In the genomic region with DNA sequence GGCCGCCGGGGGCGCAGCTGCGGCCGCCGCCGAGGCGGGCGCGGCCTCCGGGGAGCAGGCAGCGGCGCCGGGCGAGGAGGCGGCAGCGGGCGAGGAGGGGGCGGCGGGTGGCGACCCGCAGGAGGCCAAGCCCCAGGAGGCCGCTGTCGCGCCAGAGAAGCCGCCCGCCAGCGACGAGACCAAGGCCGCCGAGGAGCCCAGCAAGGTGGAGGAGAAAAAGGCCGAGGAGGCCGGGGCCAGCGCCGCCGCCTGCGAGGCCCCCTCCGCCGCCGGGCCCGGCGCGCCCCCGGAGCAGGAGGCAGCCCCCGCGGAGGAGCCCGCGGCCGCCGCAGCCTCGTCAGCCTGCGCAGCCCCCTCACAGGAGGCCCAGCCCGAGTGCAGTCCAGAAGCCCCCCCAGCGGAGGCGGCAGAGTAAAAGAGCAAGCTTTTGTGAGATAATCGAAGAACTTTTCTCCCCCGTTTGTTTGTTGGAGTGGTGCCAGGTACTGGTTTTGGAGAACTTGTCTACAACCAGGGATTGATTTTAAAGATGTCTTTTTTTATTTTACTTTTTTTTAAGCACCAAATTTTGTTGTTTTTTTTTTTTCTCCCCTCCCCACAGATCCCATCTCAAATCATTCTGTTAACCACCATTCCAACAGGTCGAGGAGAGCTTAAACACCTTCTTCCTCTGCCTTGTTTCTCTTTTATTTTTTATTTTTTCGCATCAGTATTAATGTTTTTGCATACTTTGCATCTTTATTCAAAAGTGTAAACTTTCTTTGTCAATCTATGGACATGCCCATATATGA, we compare ENCODE assay signal across 9 cellular contexts. TPM values are rescaled to one million over a fixed set of nuclear protein-coding genes. Genes with fewer than 3 reads are reported as not detected.
A peak's percentile ranks its signal among the peaks of the same experiment; 100 is the strongest.
DNase-seq lines count a peak whose midpoint lies in the region; ATAC-seq and TF ChIP-seq lines count a peak whose summit lies in the region.
"Had no signal": no experiment of that assay in that cellular context is flagged by ENCODE, and none has a peak within 500 bp of the region (broad histone marks: within the 10 kb centered on the region; RNA-seq: fewer than 3 reads in every experiment).

No MANE protein-coding gene starts in this region.

- H3K9me3 Mint-ChIP-seq in mesothelial cell of epicardium = no peaks in the 10 kb centered on the region

- H3K4me1 Mint-ChIP-seq in mesothelial cell of epicardium = peaks cover 21% of the 10 kb centered on the region

- peak overlapping the region; percentile 93 for H2AK9ac ChIP-seq in IMR-90 (replicated peaks; ENCODE audit: low read depth, low read length, poor library complexity)

- H3K4me3 ChIP-seq in BLaER1 treated with 17β-estradiol and CSF1 and Interleukin-3, amounts not matched to agents 10 nM and 100 nM = peak overlapping the region; percentile 66 to 87 (median 78)
- peak overlapping the region; percentile 95 for H3K4me3 ChIP-seq in IMR-90 (ENCODE audit: insufficient read depth, low read depth, low read length)
- H3K4me3 ChIP-seq in aorta (ENCODE audit: low read length in 2 of 2) = peak overlapping the region; percentile 62 to 75

- peak overlapping the region; percentile 79 for H3K4ac ChIP-seq in IMR-90 (ENCODE audit: low read depth, low read length)

- DNase-seq in IMR-90 (peak; percentile 45), dermis blood vessel endothelial cell (peak; percentile 52), mesothelial cell of epicardium (ENCODE audit: low spot score in 2 of 2, unreplicated experiment in 2 of 2) (peak in 1 of 2 experiments; percentile 39), aorta (peak; percentile 54 to 76), H4 (ENCODE audit: low spot score) (no peak), NCI-H1092 treated with DMSO at 0.1 percent for 48 hours (lab: John Stamatoyannopoulos, UW) (no peak)

- no peak overlapping the region for H4K5ac ChIP-seq in IMR-90 (ENCODE audit: low read depth, low read length)

- dilution Hi-C loops in IMR-90 (cut with HindIII; ENCODE audit: low sequenced_read_pairs, unreplicated experiment) = no loop called here

- WGBS in IMR-90 (ENCODE audit: extremely low coverage in 2 of 2, insufficient read length in 1 of 2), 2 experiments = 1% methylated on average over 14 of the region's 59 CpGs; no CpG with 5 or more reads in 1 of the 2 experiments
- WGBS in aorta, 2 donors = 5 to 26% methylated on average over 40 to 59 of the region's 59 CpGs

- H3K56ac ChIP-seq in IMR-90 (ENCODE audit: extremely low read depth, insufficient read depth, low read length) = peak overlapping the region; percentile 67

- H2BK120ac ChIP-seq in IMR-90 (ENCODE audit: low read depth, low read length) = no peak overlapping the region

- ATAC-seq in IMR-90 (ENCODE audit: low read depth) (no peak), aorta (ENCODE audit: low FRiP score) (no peak), GM18517 (IDR thresholded peaks at IDR 0.05; ENCODE audit: unreplicated experiment) (no peak)

- H2BK15ac ChIP-seq in IMR-90 (ENCODE audit: low read depth, low read length) = no peak overlapping the region

- in situ Hi-C loops in IMR-90 (cut with MboI; ENCODE audit: low sequenced_read_pairs) = no loop called here

- peaks cover 5 to 34% (median 20%) of the 10 kb centered on the region in 10 experiments; a peak in 16 of 20 replicates for H3K4me1 ChIP-seq in BLaER1 treated with 17β-estradiol and CSF1 and Interleukin-3, amounts not matched to agents 10 nM and 100 nM
- no peaks in the 10 kb centered on the region for H3K4me1 ChIP-seq in IMR-90 (ENCODE audit: control insufficient read depth, insufficient read depth, low read length)
- H3K4me1 ChIP-seq in aorta (ENCODE audit: control insufficient read depth in 1 of 2, insufficient read depth in 2 of 2, low read length in 2 of 2) = no peaks in the 10 kb centered on the region

- TF ChIP-seq CTCF in IMR-90 (conservative IDR thresholded peaks at IDR 0.05; ENCODE audit: low read depth, low read length) = no peak
- no peak for TF ChIP-seq CTCF in mesothelial cell of epicardium (IDR thresholded peaks at IDR 0.05; ENCODE audit: unreplicated experiment)

- peak overlapping the region; percentile 51; the same call in 1 of the 2 replicates for H4K91ac ChIP-seq in IMR-90 (ENCODE audit: insufficient read depth, low read depth, low read length)

- no peak overlapping the region for H2AK5ac ChIP-seq in IMR-90 (ENCODE audit: low read depth, low read length)

- CTCF ChIA-PET in IMR-90 (lab: Yijun Ruan, JAX) = interaction anchor here (1.2 kb wide), 1 partner anchor 411 kb away, joined by 3 read pairs; no protein-coding TSS in a partner anchor

- peak overlapping the region; percentile 29; the same call in 1 of the 2 replicates for H3K23ac ChIP-seq in IMR-90 (ENCODE audit: low read depth, low read length)

- peaks cover 6 to 72% (median 62%) of the 10 kb centered on the region in 11 experiments; a peak in 21 of 22 replicates for H3K27me3 ChIP-seq in BLaER1 treated with 17β-estradiol and CSF1 and Interleukin-3, amounts not matched to agents 10 nM and 100 nM
- H3K27me3 ChIP-seq in IMR-90 (ENCODE audit: control insufficient read depth, insufficient read depth, low read length) = no peaks in the 10 kb centered on the region
- H3K27me3 ChIP-seq in aorta (ENCODE audit: control insufficient read depth in 1 of 2, insufficient read depth in 2 of 2, low read length in 1 of 2) = no peaks in the 10 kb centered on the region

- peak overlapping the region; percentile 81 for H3K4me3 Mint-ChIP-seq in mesothelial cell of epicardium

- BruUV-seq in IMR-90 (replicated peaks; lab: Mats Ljungman, UMichigan) = no TSS peak

- no peaks in the 10 kb centered on the region for H3K9me1 ChIP-seq in IMR-90 (ENCODE audit: insufficient read depth, low read length)

- peaks cover 0 to 29% (median 10%) of the 10 kb centered on the region in 11 experiments; a peak in 15 of 22 replicates for H3K9me3 ChIP-seq in BLaER1 treated with 17β-estradiol and CSF1 and Interleukin-3, amounts not matched to agents 10 nM and 100 nM (replicated peaks in 1 of 11)
- no peaks in the 10 kb centered on the region for H3K9me3 ChIP-seq in IMR-90 (ENCODE audit: control insufficient read depth, insufficient read depth, low read length)
- no peaks in the 10 kb centered on the region for H3K9me3 ChIP-seq in aorta (ENCODE audit: control insufficient read depth, low read length)

- H3K36me3 Mint-ChIP-seq in mesothelial cell of epicardium = peaks cover 15% of the 10 kb centered on the region

- peak overlapping the region; percentile 97 for H3K27ac Mint-ChIP-seq in mesothelial cell of epicardium

- H2BK20ac ChIP-seq in IMR-90 (ENCODE audit: low read depth, low read length) = no peak overlapping the region

- H3K79me1 ChIP-seq in IMR-90 (ENCODE audit: low read depth in 1 of 2, low read length in 2 of 2) = peaks cover 0 to 25% of the 10 kb centered on the region in 2 experiments; a peak in 2 of 4 replicates

- H4K20me1 ChIP-seq in BLaER1 treated with 17β-estradiol and CSF1 and Interleukin-3, amounts not matched to agents 10 nM and 100 nM = peaks cover 15 to 63% (median 28%) of the 10 kb centered on the region in 11 experiments; a peak in 19 of 22 replicates
- peaks cover 22% of the 10 kb centered on the region for H4K20me1 ChIP-seq in IMR-90 (ENCODE audit: insufficient read depth, low read length)

- peak overlapping the region; percentile 89 to 97 (median 94) for H3K27ac ChIP-seq in BLaER1 treated with 17β-estradiol and CSF1 and Interleukin-3, amounts not matched to agents 10 nM and 100 nM
- H3K27ac ChIP-seq in IMR-90 (ENCODE audit: insufficient read depth, low read length) (peak overlapping the region; percentile 94), aorta (ENCODE audit: low read depth in 1 of 2, low read length in 2 of 2) (peak overlapping the region in 1 of 2 donors; percentile 12)
- H3K27ac ChIP-seq: HL-60 had no signal

- H4K8ac ChIP-seq in IMR-90 (ENCODE audit: low read depth in 2 of 2, low read length in 2 of 2) = no peak overlapping the region

- peak overlapping the region; percentile 46; the same call in 1 of the 2 replicates for H3K18ac ChIP-seq in IMR-90 (ENCODE audit: low read depth, low read length)

- peak overlapping the region; percentile 90 to 98 (median 93) for H3K9ac ChIP-seq in BLaER1 treated with 17β-estradiol and CSF1 and Interleukin-3, amounts not matched to agents 10 nM and 100 nM
- H3K9ac ChIP-seq in IMR-90 (ENCODE audit: low read depth, low read length) = peak overlapping the region; percentile 86

- H3K14ac ChIP-seq in IMR-90 (replicated peaks; ENCODE audit: low read depth, low read length) = 0 out of 2 replicates have a peak overlapping the region, but pooled peaks have one; percentile 45

- no peaks in the 10 kb centered on the region for H3K27me3 Mint-ChIP-seq in mesothelial cell of epicardium (ENCODE audit: low read depth)

- H3K4me2 ChIP-seq in BLaER1 treated with 17β-estradiol and CSF1 and Interleukin-3, amounts not matched to agents 10 nM and 100 nM = peak overlapping the region; percentile 82 to 98 (median 93)
- H3K4me2 ChIP-seq in IMR-90 (ENCODE audit: low read depth, low read length) = peak overlapping the region; percentile 68

- H2BK5ac ChIP-seq in IMR-90 (ENCODE audit: low read depth, low read length, poor library complexity, severe bottlenecking) = peak overlapping the region; percentile 87

- H2AFZ ChIP-seq in IMR-90 (replicated peaks; ENCODE audit: low read length, poor library complexity) = peak overlapping the region; percentile 75

- intact Hi-C loops in IMR-90 (cut with micrococcal nuclease) (no loop called here), aorta (cut with DNase I) (no loop called here)

- POLR2A ChIA-PET in IMR-90 (lab: Charles Lee; ENCODE audit: unreplicated experiment) = interaction anchor here (0.9 kb wide), 1 partner anchor 1518 kb away, joined by 3 read pairs; no protein-coding TSS in a partner anchor

- no peak for TF ChIP-seq POLR2A in IMR-90 (IDR thresholded peaks at IDR 0.05; ENCODE audit: low read depth, low read length)

- TF ChIP-seq RAD21 in IMR-90 (IDR thresholded peaks at IDR 0.05; ENCODE audit: low read length) = no peak

- peaks cover 0 to 35% (median 0%) of the 10 kb centered on the region in 11 experiments; a peak in 6 of 22 replicates for H3K36me3 ChIP-seq in BLaER1 treated with 17β-estradiol and CSF1 and Interleukin-3, amounts not matched to agents 10 nM and 100 nM
- H3K36me3 ChIP-seq in IMR-90 (ENCODE audit: control insufficient read depth, insufficient read depth, low read length) = peaks cover 8% of the 10 kb centered on the region; the same call in 1 of the 2 replicates
- H3K36me3 ChIP-seq in aorta (ENCODE audit: control insufficient read depth in 1 of 2, insufficient read depth in 2 of 2, low read length in 1 of 2) = no peaks in the 10 kb centered on the region

TF ChIP-seq in IMR-90, 13 proteins besides CTCF, POLR2A, EP300 and RAD21 (continues in another document):
- TF ChIP-seq FOS (IDR thresholded peaks at IDR 0.05; ENCODE audit: low read depth, low read length) = no peak
- no peak for TF ChIP-seq RFX5 (IDR thresholded peaks at IDR 0.05; ENCODE audit: low read depth, low read length)

RNA-seq across cellular contexts. Expression of gene MARCKS, which starts 3.2 kb away (rescaled TPM):
- total RNA-seq in IMR-90 (2012; rRNA removed) (40.7 and 111 TPM in 2 replicates), dermis blood vessel endothelial cell (311 and 333 TPM in 2 replicates), mesothelial cell of epicardium (174 to 179 TPM (median 174 TPM) in 3 replicates), aorta (10 to 100 TPM; 45.6 to 75.6 TPM)
- polyA plus RNA-seq in IMR-90 (2012; rRNA removed) (34.5 and 46.8 TPM in 2 replicates), aorta (10 to 100 TPM in 1 of 2 donors, 1 to 10 TPM in 1; 7.7 to 11.5 TPM)
- polyA plus RNA-seq in IMR-90 (2012; cell fraction: cytosol; rRNA removed) = 10.9 and 24.0 TPM in 2 replicates
- 18.4 and 20.0 TPM in 2 replicates for polyA plus RNA-seq in IMR-90 (2012; cell fraction: nucleus; rRNA removed; ENCODE audit: low replicate concordance)
- 46.5 and 52.2 TPM in 2 replicates for total RNA-seq in H4 (2014; rRNA removed; shearing (Covaris generic))

Comparison
In these comparisons a context has a peak if more than half of its experiments do, and no peak if none do; other contexts are left out.
1. DNase-seq: peak in IMR-90 (single experiment), dermis blood vessel endothelial cell (single experiment) and aorta (2 of 2); none in H4 (single experiment) and NCI-H1092 treated with DMSO at 0.1 percent for 48 hours (single experiment).
2. Peak in every context shown above with its lines, with median percentiles within 50 percentile points of each other: H3K4me3 ChIP-seq.